In genomic region chr5:141944086-141944485, GRCh38 we compare ENCODE assay signal across 20 cellular contexts. TPM values are rescaled to one million over a fixed set of nuclear protein-coding genes. Genes with fewer than 3 reads are reported as not detected.
DNase-seq lines count a peak whose midpoint lies in the region; FAIRE-seq and TF ChIP-seq lines count a peak whose summit lies in the region.
"Had no signal": no experiment of that assay in that cellular context is flagged by ENCODE, and none has a peak within 500 bp of the region (broad histone marks: within the 10 kb centered on the region; RNA-seq: fewer than 3 reads in every experiment).

No MANE protein-coding gene starts in this region.

- in situ Hi-C loops in mammary epithelial cell (cut with MboI; ENCODE audit: low sequenced_read_pairs in 2 of 2): no loop called here
- in situ Hi-C loops in KBM-7 (cut with MboI; ENCODE audit: low pct_unique_long_range_greater_than_20kb, low sequenced_read_pairs): no loop called here

- DNase-seq in MCF 10A (ENCODE audit: unreplicated experiment) (peak; percentile 63), breast epithelium (ENCODE audit: low spot score in 2 of 2) (no peak), mammary epithelial cell (peak; percentile 61), endothelial cell of umbilical vein (ENCODE audit: low read depth, low spot score) (no peak), KBM-7 (no peak), DMS114 treated with DMSO at 0.1 percent for 48 hours (lab: John Stamatoyannopoulos, UW; ENCODE audit: unreplicated experiment) (no peak)
- DNase-seq: C1 segment of cervical spinal cord; Calu3; CD4-positive, alpha-beta T cell; DMS 273 treated with DMSO at 0.1 percent for 48 hours; DMS79; GM23248 had no signal

- dilution Hi-C loops in mammary epithelial cell (cut with HindIII; ENCODE audit: low sequenced_read_pairs): no loop called here
- dilution Hi-C loops in endothelial cell of umbilical vein (cut with MboI; ENCODE audit: extremely low pct_ligation_motif_present, low sequenced_read_pairs): no loop called here

- H3K4me1 ChIP-seq in breast epithelium (no peaks in the 10 kb centered on the region), mammary epithelial cell (ENCODE audit: insufficient read depth, low read length) (peaks cover 25% of the 10 kb centered on the region), endothelial cell of umbilical vein (ENCODE audit: control insufficient read depth, extremely low read depth, insufficient read depth, low read length) (peaks cover 46% of the 10 kb centered on the region), thymus (ENCODE audit: control insufficient read depth, insufficient read depth, low read length) (no peaks in the 10 kb centered on the region)

- no peak overlapping the region for H3K9ac ChIP-seq in mammary epithelial cell (ENCODE audit: insufficient read depth, low read length)
- no peak overlapping the region for H3K9ac ChIP-seq in endothelial cell of umbilical vein (replicated peaks; ENCODE audit: extremely low read depth, insufficient read depth, low read length)
- H3K9ac ChIP-seq: GM23248 had no signal

- intact Hi-C loops in MCF 10A (cut with micrococcal nuclease) (no loop called here), breast epithelium (cut with DNase I; ENCODE audit: low total_unique reads) (no loop called here), mammary epithelial cell (cut with micrococcal nuclease) (no loop called here), endothelial cell of umbilical vein (cut with micrococcal nuclease) (no loop called here)

- H3K4me3 ChIP-seq in breast epithelium: no peak overlapping the region
- no peak overlapping the region for H3K4me3 ChIP-seq in mammary epithelial cell (replicated peaks in 1 of 3; ENCODE audit: insufficient read depth in 1 of 3, low read depth in 2 of 3, low read length in 3 of 3)
- no peak overlapping the region for H3K4me3 ChIP-seq in endothelial cell of umbilical vein (replicated peaks in 1 of 3; ENCODE audit: insufficient read depth in 1 of 3, low read depth in 1 of 3, low read length in 3 of 3)
- no peak overlapping the region for H3K4me3 ChIP-seq in thymus (ENCODE audit: low read length)
- H3K4me3 ChIP-seq: GM12878, GM23248 had no signal

- CTCF ChIA-PET in MCF 10A (lab: Yijun Ruan, JAX): interaction anchor here (0.6 to 12.8 kb wide), 10 partner anchors 15 to 252 kb away, joined by 3 to 155 read pairs (median 5); partner anchors contain the start of genes PCDH1, PCDH12 and RNF14
- CTCF ChIA-PET in mammary epithelial cell (lab: Charles Lee; ENCODE audit: low non-redundant PET): no interaction called here
- CTCF ChIA-PET in endothelial cell of umbilical vein (lab: Charles Lee): interaction anchor here (0.7 to 10.9 kb wide), 6 partner anchors 13 to 251 kb away, joined by 3 to 244 read pairs (median 4); partner anchors contain the start of gene PCDH12

- H3K79me2 ChIP-seq in mammary epithelial cell (ENCODE audit: insufficient read depth, low read length): no peaks in the 10 kb centered on the region
- H3K79me2 ChIP-seq in endothelial cell of umbilical vein (ENCODE audit: control insufficient read depth, insufficient read depth, low read length): no peaks in the 10 kb centered on the region

- no peaks in the 10 kb centered on the region for H3K36me3 ChIP-seq in breast epithelium
- H3K36me3 ChIP-seq in mammary epithelial cell (ENCODE audit: insufficient read depth, low read length): no peaks in the 10 kb centered on the region
- peaks cover 0 to 5% of the 10 kb centered on the region in 2 experiments for H3K36me3 ChIP-seq in endothelial cell of umbilical vein (ENCODE audit: control insufficient read depth in 2 of 2, extremely low read depth in 1 of 2, insufficient read depth in 2 of 2, low read length in 2 of 2)
- H3K36me3 ChIP-seq in thymus (ENCODE audit: control insufficient read depth, insufficient read depth): peaks cover 5% of the 10 kb centered on the region

- no peaks in the 10 kb centered on the region for H3K9me1 ChIP-seq in endothelial cell of umbilical vein (replicated peaks; ENCODE audit: control insufficient read depth, extremely low read depth, insufficient read depth, low read length)

- POLR2A ChIA-PET in MCF 10A (lab: Yijun Ruan, JAX): interaction anchor here (0.7 to 6.8 kb wide), 9 partner anchors 9 to 249 kb away, joined by 3 to 51 read pairs (median 5); partner anchors contain the start of gene DELE1
- POLR2A ChIA-PET in endothelial cell of umbilical vein (lab: Charles Lee): interaction anchor here (1.1 kb wide), 1 partner anchor 14 kb away, joined by 3 read pairs; the partner anchor contains the start of gene PCDH12

- peaks cover 6% of the 10 kb centered on the region for H3K4me1 Mint-ChIP-seq in MCF 10A (ENCODE audit: insufficient read depth, unreplicated experiment)
- H3K4me1 Mint-ChIP-seq: B cell had no signal

- H3K4me2 ChIP-seq in mammary epithelial cell (ENCODE audit: insufficient read depth, low read depth, low read length) (peak overlapping the region; percentile 29), endothelial cell of umbilical vein (ENCODE audit: insufficient read depth, low read length) (no peak overlapping the region)

- 7% methylated on average over 8 of the region's 8 CpGs for WGBS in mammary epithelial cell (ENCODE audit: low coverage, missing lambda C conversion rate)
- 94% methylated on average over 8 of the region's 8 CpGs for WGBS in thymus

- H3K4me3 Mint-ChIP-seq in MCF 10A (ENCODE audit: unreplicated experiment): no peak overlapping the region
- H3K4me3 Mint-ChIP-seq: B cell; CD4-positive, alpha-beta T cell had no signal

- no peak overlapping the region for H3K27ac Mint-ChIP-seq in MCF 10A (ENCODE audit: low read depth, unreplicated experiment)
- H3K27ac Mint-ChIP-seq: B cell had no signal

- no peaks in the 10 kb centered on the region for H4K20me1 ChIP-seq in mammary epithelial cell (ENCODE audit: insufficient read depth, low read length)
- H4K20me1 ChIP-seq in endothelial cell of umbilical vein (replicated peaks; ENCODE audit: control insufficient read depth, extremely low read depth, insufficient read depth, low read length): no peaks in the 10 kb centered on the region

- peaks cover 23% of the 10 kb centered on the region for H3K36me3 Mint-ChIP-seq in MCF 10A (ENCODE audit: insufficient read depth, unreplicated experiment)

- no peaks in the 10 kb centered on the region for H3K27me3 ChIP-seq in breast epithelium
- H3K27me3 ChIP-seq in mammary epithelial cell (ENCODE audit: insufficient read depth, low read length): no peaks in the 10 kb centered on the region
- no peaks in the 10 kb centered on the region for H3K27me3 ChIP-seq in endothelial cell of umbilical vein (ENCODE audit: control insufficient read depth in 2 of 2, insufficient read depth in 2 of 2, low read length in 2 of 2)
- H3K27me3 ChIP-seq in thymus (ENCODE audit: control insufficient read depth, insufficient read depth): no peaks in the 10 kb centered on the region

- FAIRE-seq in endothelial cell of umbilical vein (lab: Jason Lieb, UNC): no peak
- FAIRE-seq: A204.1, GM12878, GM18507, H54 had no signal

- H2AFZ ChIP-seq in mammary epithelial cell (ENCODE audit: low read depth, low read length): no peak overlapping the region
- no peak overlapping the region for H2AFZ ChIP-seq in endothelial cell of umbilical vein (ENCODE audit: low read depth, low read length)
- H2AFZ ChIP-seq: GM23248 had no signal

- BruUV-seq in MCF 10A (replicated peaks; lab: Mats Ljungman, UMichigan) (no TSS peak), mammary epithelial cell (replicated peaks; lab: Mats Ljungman, UMichigan) (no TSS peak), endothelial cell of umbilical vein (replicated peaks; lab: Mats Ljungman, UMichigan) (no TSS peak)

- TF ChIP-seq CTCF in MCF 10A (IDR thresholded peaks at IDR 0.05; ENCODE audit: unreplicated experiment): no peak
- no peak for TF ChIP-seq CTCF in breast epithelium (IDR thresholded peaks at IDR 0.05)
- TF ChIP-seq CTCF in mammary epithelial cell (conservative IDR thresholded peaks at IDR 0.05 in 1 of 2, IDR thresholded peaks at IDR 0.05 in 1 of 2; ENCODE audit: extremely low read depth in 1 of 2, insufficient read depth in 1 of 2, low read depth in 1 of 2, low read length in 2 of 2): no peak
- no peak for TF ChIP-seq CTCF in endothelial cell of umbilical vein (IDR thresholded peaks at IDR 0.05; ENCODE audit: extremely low read depth in 1 of 2, insufficient read depth in 1 of 2, low read depth in 1 of 2, low read length in 2 of 2)

- H3K9me3 ChIP-seq in breast epithelium: no peaks in the 10 kb centered on the region
- no peaks in the 10 kb centered on the region for H3K9me3 ChIP-seq in mammary epithelial cell (replicated peaks; ENCODE audit: insufficient read depth, low read length)
- no peaks in the 10 kb centered on the region for H3K9me3 ChIP-seq in endothelial cell of umbilical vein (replicated peaks; ENCODE audit: control insufficient read depth, insufficient read depth, low read length)
- no peaks in the 10 kb centered on the region for H3K9me3 ChIP-seq in thymus (ENCODE audit: control insufficient read depth)

- H3K27me3 Mint-ChIP-seq in MCF 10A (ENCODE audit: insufficient read depth, unreplicated experiment): no peaks in the 10 kb centered on the region
- H3K27me3 Mint-ChIP-seq: B cell; CD4-positive, alpha-beta T cell had no signal

- H3K27ac ChIP-seq in breast epithelium: peak overlapping the region in 1 of 2 donors; percentile 29
- no peak overlapping the region for H3K27ac ChIP-seq in mammary epithelial cell (ENCODE audit: insufficient read depth, low read depth, low read length)
- H3K27ac ChIP-seq in endothelial cell of umbilical vein (ENCODE audit: insufficient read depth, low read depth, low read length): no peak overlapping the region
- H3K27ac ChIP-seq in thymus (ENCODE audit: low read depth): peak overlapping the region; percentile 20
- H3K27ac ChIP-seq: GM23248 had no signal

- no peaks in the 10 kb centered on the region for H3K9me3 Mint-ChIP-seq in MCF 10A (ENCODE audit: unreplicated experiment)
- H3K9me3 Mint-ChIP-seq: CD4-positive, alpha-beta T cell had no signal

- TF ChIP-seq POLR2A in breast epithelium (IDR thresholded peaks at IDR 0.05): no peak
- TF ChIP-seq POLR2A in endothelial cell of umbilical vein (IDR thresholded peaks at IDR 0.05; ENCODE audit: low read depth, low read length): peak; percentile 16

RNA-seq across cellular contexts. Expression of gene PCDH12, which starts 13.9 kb away (rescaled TPM):
- total RNA-seq in MCF 10A (2022): 0.07 TPM in 1 of 2 replicates, not detected in the other
- total RNA-seq in breast epithelium: 1 to 10 TPM; 1.8 to 5.6 (median 3.5) TPM
- 1 to 10 TPM in 1 of 2 donors, under 1 TPM in 1; 0.17 to 1.2 TPM for total RNA-seq in mammary epithelial cell
- 0.07 TPM for polyA plus RNA-seq in mammary epithelial cell
- polyA minus RNA-seq in mammary epithelial cell: 0.10 TPM
- total RNA-seq in endothelial cell of umbilical vein: 18.5 and 20.4 TPM in 2 replicates
- 5.5 and 6.2 TPM in 2 replicates for polyA plus RNA-seq in endothelial cell of umbilical vein
- 3.2 and 3.6 TPM in 2 replicates for polyA plus RNA-seq in endothelial cell of umbilical vein (2011; cell fraction: cytosol; rRNA removed)
- 2.6 and 2.9 TPM in 2 replicates for polyA plus RNA-seq in endothelial cell of umbilical vein (2011; cell fraction: nucleus; rRNA removed)
- polyA plus RNA-seq in endothelial cell of umbilical vein (2012): 5.4 and 7.7 TPM in 2 replicates
- polyA minus RNA-seq in endothelial cell of umbilical vein: 6.9 and 10.3 TPM in 2 replicates
- polyA minus RNA-seq in endothelial cell of umbilical vein (2011; cell fraction: cytosol; rRNA and poly(A)+ RNA removed): 0.82 TPM
- 2.7 and 5.1 TPM in 2 replicates for polyA minus RNA-seq in endothelial cell of umbilical vein (2011; cell fraction: nucleus; rRNA and poly(A)+ RNA removed)
- polyA plus RNA-seq in thymus: 0.52 TPM
- total RNA-seq: B cell; Calu3; CD4-positive, alpha-beta T cell; G401; GM23248; HT-29 had no signal

RNA-seq across cellular contexts. Expression of gene DELE1, which starts 20.4 kb away (rescaled TPM):
- total RNA-seq in MCF 10A (2022) (88.1 and 91.3 TPM in 2 replicates), breast epithelium (10 to 100 TPM; 74.6 to 95.1 (median 76.7) TPM), mammary epithelial cell (10 to 100 TPM; 39.5 to 51.4 TPM), endothelial cell of umbilical vein (67.0 and 105 TPM in 2 replicates)
- polyA plus RNA-seq in mammary epithelial cell (39.8 TPM), endothelial cell of umbilical vein (121 and 139 TPM in 2 replicates), thymus (41.5 TPM)
- polyA minus RNA-seq in mammary epithelial cell (37.7 TPM), endothelial cell of umbilical vein (96.7 and 110 TPM in 2 replicates)
- 80.8 and 91.2 TPM in 2 replicates for polyA plus RNA-seq in endothelial cell of umbilical vein (2011; cell fraction: cytosol; rRNA removed)
- polyA plus RNA-seq in endothelial cell of umbilical vein (2011; cell fraction: nucleus; rRNA removed): 291 and 301 TPM in 2 replicates
- 60.1 and 60.8 TPM in 2 replicates for polyA plus RNA-seq in endothelial cell of umbilical vein (2012)
- 29.9 TPM for polyA minus RNA-seq in endothelial cell of umbilical vein (2011; cell fraction: cytosol; rRNA and poly(A)+ RNA removed)
- polyA minus RNA-seq in endothelial cell of umbilical vein (2011; cell fraction: nucleus; rRNA and poly(A)+ RNA removed): 83.3 and 102 TPM in 2 replicates

RNA-seq across cellular contexts. Expression of gene RNF14, which starts 24.8 kb away (rescaled TPM):
- total RNA-seq in MCF 10A (2022) (78.0 and 81.3 TPM in 2 replicates), breast epithelium (10 to 100 TPM; 43.9 to 80.2 (median 60.6) TPM), mammary epithelial cell (10 to 100 TPM; 60.4 to 93.7 TPM), endothelial cell of umbilical vein (53.1 and 55.9 TPM in 2 replicates)
- polyA plus RNA-seq in mammary epithelial cell (33.2 TPM), endothelial cell of umbilical vein (20.3 and 23.5 TPM in 2 replicates), thymus (31.9 TPM)
- polyA minus RNA-seq in mammary epithelial cell (145 TPM), endothelial cell of umbilical vein (56.2 and 56.9 TPM in 2 replicates)
- 31.4 and 34.3 TPM in 2 replicates for polyA plus RNA-seq in endothelial cell of umbilical vein (2011; cell fraction: cytosol; rRNA removed)
- polyA plus RNA-seq in endothelial cell of umbilical vein (2011; cell fraction: nucleus; rRNA removed): 32.0 and 32.5 TPM in 2 replicates
- polyA plus RNA-seq in endothelial cell of umbilical vein (2012): 75.7 and 87.2 TPM in 2 replicates
- polyA minus RNA-seq in endothelial cell of umbilical vein (2011; cell fraction: cytosol; rRNA and poly(A)+ RNA removed): 8.6 TPM
- 18.4 and 29.8 TPM in 2 replicates for polyA minus RNA-seq in endothelial cell of umbilical vein (2011; cell fraction: nucleus; rRNA and poly(A)+ RNA removed)

Comparison
In these comparisons a context has a peak if more than half of its experiments do, and no peak if none do; other contexts are left out.
1. DNase-seq: peak in MCF 10A (single experiment) and mammary epithelial cell (single experiment); none in breast epithelium (0 of 2), endothelial cell of umbilical vein (single experiment), KBM-7 (single experiment) and DMS114 treated with DMSO at 0.1 percent for 48 hours (single experiment).